Comparison of ENCODE assay signal across 14 cellular contexts in genomic region chr13:47908200-47908902, GRCh38.
A peak's percentile ranks its signal among the peaks of the same experiment; 100 is the strongest.
DNase-seq lines count a peak whose midpoint lies in the region; ATAC-seq lines count a peak whose summit lies in the region.
"Had no signal": no experiment of that assay in that cellular context is flagged by ENCODE, and none has a peak within 500 bp of the region (broad histone marks: within the 10 kb centered on the region; RNA-seq: fewer than 3 reads in every experiment).

No MANE protein-coding gene starts in this region.

- in situ Hi-C loops in Caki2 (cut with HindIII; ENCODE audit: low pct_unique_long_range_greater_than_20kb, low sequenced_read_pairs) = no loop called here

- DNase-seq in Caki2 (ENCODE audit: low read depth) (peak; percentile 25), M059J (ENCODE audit: low read depth) (peak; percentile 20), astrocyte of the hippocampus (ENCODE audit: low read depth, low spot score) (peak; percentile 42), glomerular visceral epithelial cell (ENCODE audit: extremely low spot score) (peak; percentile 44), AML-193 (lab: John Stamatoyannopoulos, UW) (no peak), NCI-H1105 (lab: John Stamatoyannopoulos, UW) (no peak)
- no peak for DNase-seq in activated CD4-positive, CD25-positive, alpha-beta regulatory T cell treated with anti-CD3 and anti-CD28 coated beads, Interleukin-2, amount 50 U/mL, for 72 hours
- DNase-seq: activated CD8-positive, alpha-beta T cell treated with anti-CD3 and anti-CD28 coated beads, Interleukin-2, amount 10 ng/mL, durations not matched to agents 7 days and 5 days; lower lobe of right lung; NCI-H1092; NCI-H82; spleen; SW 1271 had no signal

- ATAC-seq in GM18498 (IDR thresholded peaks at IDR 0.05; ENCODE audit: unreplicated experiment) = no peak
- ATAC-seq: activated CD8-positive, alpha-beta T cell treated with anti-CD3 and anti-CD28 coated beads, Interleukin-2, amount 10 ng/mL, durations not matched to agents 7 days and 5 days; lower lobe of right lung had no signal

Comparison
In these comparisons a context has a peak if more than half of its experiments do, and no peak if none do; other contexts are left out.
1. DNase-seq: peak in Caki2 (single experiment), M059J (single experiment), astrocyte of the hippocampus (single experiment) and glomerular visceral epithelial cell (single experiment); none in activated CD4-positive, CD25-positive, alpha-beta regulatory T cell treated with anti-CD3 and anti-CD28 coated beads, Interleukin-2, amount 50 U/mL, for 72 hours (single experiment), AML-193 (0 of 2) and NCI-H1105 (single experiment).